In genomic region chrX:153803211-153804099, GRCh38 we compare ENCODE assay signal across 25 cellular contexts. TPM values are rescaled to one million over a fixed set of nuclear protein-coding genes. Genes with fewer than 3 reads are reported as not detected.
"Had no signal": no experiment of that assay in that cellular context is flagged by ENCODE, and none has a peak within 500 bp of the region (broad histone marks: within the 10 kb centered on the region; RNA-seq: fewer than 3 reads in every experiment).

No MANE protein-coding gene starts in this region.

- H3K27me3 ChIP-seq: SJSA1 had no signal

- H3K36me3 ChIP-seq: SJSA1 had no signal

- H3K27ac ChIP-seq: HL-60, SJSA1, SK-N-MC had no signal

- H3K36me3 Mint-ChIP-seq: IgD-negative memory B cell had no signal

- H3K4me1 ChIP-seq: SJSA1 had no signal

- H3K4me3 Mint-ChIP-seq: IgD-negative memory B cell had no signal

- H3K9me3 Mint-ChIP-seq: IgD-negative memory B cell had no signal

- H3K9me3 ChIP-seq: SJSA1 had no signal

- DNase-seq: KBM-7, MV-4-11, NCI-H1048, NCI-H1105, NCI-H1436, NCI-H187, NCI-H2029, NCI-H2081 treated with DMSO at 0.1 percent for 48 hours, NCI-H2171, NCI-H226, NCI-H446, NCI-H510A, NCI-H524 treated with DMSO at 0.1 percent for 48 hours, NCI-H69, NCI-H774, Right ventricle myocardium superior, RPMI8226, SIG-M5 had no signal

- H3K4me1 Mint-ChIP-seq: IgD-negative memory B cell had no signal

- H3K4me3 ChIP-seq: SJSA1, SK-N-MC had no signal

- H3K27ac Mint-ChIP-seq: IgD-negative memory B cell had no signal

- FAIRE-seq: HTR-8/SVneo, RCC 7860 had no signal

RNA-seq across cellular contexts. Expression of gene SRPK3, which starts 22.6 kb away (rescaled TPM):
- total RNA-seq: MCF 10A, SJSA1 had no signal
- polyA plus RNA-seq: IgD-negative memory B cell had no signal

RNA-seq across cellular contexts. Expression of gene PDZD4, which starts 26.9 kb away (rescaled TPM):
- total RNA-seq: MCF 10A had no signal

RNA-seq across cellular contexts. Expression of gene PLXNB3, which starts 39.4 kb away (rescaled TPM):
- polyA plus RNA-seq: IgD-negative memory B cell had no signal
